Comparison of ENCODE assay signal across 9 cellular contexts in genomic region chr16:88773812-88774291, GRCh38. TPM values are rescaled to one million over a fixed set of nuclear protein-coding genes. Genes with fewer than 3 reads are reported as not detected.
DNase-seq lines count a peak whose midpoint lies in the region; ATAC-seq and TF ChIP-seq lines count a peak whose summit lies in the region.
"Had no signal": no experiment of that assay in that cellular context is flagged by ENCODE, and none has a peak within 500 bp of the region (broad histone marks: within the 10 kb centered on the region; RNA-seq: fewer than 3 reads in every experiment).

No MANE protein-coding gene starts in this region.

- H3K27me3 ChIP-seq in Panc1 (ENCODE audit: control insufficient read depth, insufficient read depth, low read length) (no peaks in the 10 kb centered on the region), esophagus muscularis mucosa (no peaks in the 10 kb centered on the region), neuronal stem cell (ENCODE audit: control insufficient read depth in 3 of 3, insufficient read depth in 3 of 3, low read depth in 1 of 3, low read length in 3 of 3) (peaks cover 0 to 16% (median 0%) of the 10 kb centered on the region in 3 experiments)
- H3K27me3 ChIP-seq: testis had no signal

- no peak overlapping the region for H4K8ac ChIP-seq in neuronal stem cell (ENCODE audit: low read depth, low read length)

- no peaks in the 10 kb centered on the region for H3K36me3 ChIP-seq in Panc1 (ENCODE audit: control insufficient read depth, insufficient read depth, low read length)
- H3K36me3 ChIP-seq in esophagus muscularis mucosa, result no peaks in the 10 kb centered on the region
- H3K36me3 ChIP-seq in neuronal stem cell (replicated peaks in 1 of 2; ENCODE audit: control insufficient read depth in 2 of 2, insufficient read depth in 2 of 2, low read length in 2 of 2), result no peaks in the 10 kb centered on the region

- H3K9me3 ChIP-seq in Panc1 (ENCODE audit: control insufficient read depth, insufficient read depth, low read depth, low read length) (no peaks in the 10 kb centered on the region), esophagus muscularis mucosa (no peaks in the 10 kb centered on the region), neuronal stem cell (replicated peaks in 1 of 2; ENCODE audit: control insufficient read depth in 2 of 2, insufficient read depth in 1 of 2, low read depth in 1 of 2, low read length in 2 of 2) (peaks cover 0 to 2% of the 10 kb centered on the region in 2 donors)
- H3K9me3 ChIP-seq: testis had no signal

- no TSS peak for BruUV-seq in Panc1 (replicated peaks; lab: Mats Ljungman, UMichigan)

- peaks cover 11% of the 10 kb centered on the region for H3K79me1 ChIP-seq in neuronal stem cell (ENCODE audit: low read depth, low read length)

- H3K27ac ChIP-seq in Panc1 (ENCODE audit: low read length) (peak overlapping the region; percentile 68; the same call in 1 of the 2 replicates), esophagus muscularis mucosa (replicated peaks in 1 of 4) (peak overlapping the region; percentile 88 to 92 (median 92)), neuronal stem cell (replicated peaks; ENCODE audit: low read length) (no peak overlapping the region)
- H3K27ac ChIP-seq: testis had no signal

- peak overlapping the region; percentile 75 for H2BK15ac ChIP-seq in neuronal stem cell (ENCODE audit: low read length)

- H3K23ac ChIP-seq in neuronal stem cell (ENCODE audit: low read depth, low read length, poor library complexity), result peak overlapping the region; percentile 91

- no peak overlapping the region for H3K4me2 ChIP-seq in neuronal stem cell (ENCODE audit: insufficient read depth, low read length, poor library complexity, severe bottlenecking)

- intact Hi-C loops in Panc1 (cut with micrococcal nuclease; ENCODE audit: unreplicated experiment) (no loop called here), esophagus muscularis mucosa (cut with DNase I) (no loop called here)

- H3K18ac ChIP-seq in neuronal stem cell (ENCODE audit: low read length), result peak overlapping the region; percentile 93

- peak overlapping the region; percentile 79 for H4K91ac ChIP-seq in neuronal stem cell (ENCODE audit: low read depth, low read length, poor library complexity)

- 35% methylated on average over 7 of the region's 12 CpGs for WGBS in esophagus muscularis mucosa
- WGBS in neuronal stem cell (ENCODE audit: extremely low coverage in 2 of 2, insufficient read length in 2 of 2, insufficient replicate concordance in 1 of 2), 2 donors, result no CpG with 5 or more reads among the region's 12 CpGs

- peak overlapping the region; percentile 44 for H3K9ac ChIP-seq in neuronal stem cell (ENCODE audit: low read depth, low read length, poor library complexity)

- no peak overlapping the region for H2BK120ac ChIP-seq in neuronal stem cell (ENCODE audit: low read depth, low read length)

- no peak overlapping the region for H3K4ac ChIP-seq in neuronal stem cell (ENCODE audit: low read length)

- peak overlapping the region; percentile 21 for H3K14ac ChIP-seq in neuronal stem cell (ENCODE audit: low read length)

- peak overlapping the region; percentile 52 for H2AK5ac ChIP-seq in neuronal stem cell (ENCODE audit: low read depth, low read length)

- CTCF ChIA-PET in Panc1 (lab: Charles Lee), result interaction anchor here (0.7 to 1.4 kb wide), 3 partner anchors 11 to 36 kb away, joined by 3 to 8 read pairs (median 4); no protein-coding TSS in a partner anchor

- H3K4me3 ChIP-seq in Panc1 (ENCODE audit: low read depth in 2 of 2, low read length in 2 of 2) (no peak overlapping the region; a peak in 1 of 4 replicates), esophagus muscularis mucosa (no peak overlapping the region), neuronal stem cell (ENCODE audit: low read length in 2 of 2) (no peak overlapping the region)
- H3K4me3 ChIP-seq: testis had no signal

- in situ Hi-C loops in Panc1 (cut with HindIII; ENCODE audit: low pct_unique_long_range_greater_than_20kb, low sequenced_read_pairs) (no loop called here), GM13977 (cut with MboI; ENCODE audit: low pct_unique_long_range_greater_than_20kb, low sequenced_read_pairs, unreplicated experiment) (no loop called here)

- POLR2A ChIA-PET in Panc1 (lab: Charles Lee), result no interaction called here

- no peak overlapping the region for H2AFZ ChIP-seq in neuronal stem cell (ENCODE audit: low read length)

- TF ChIP-seq EP300 in esophagus muscularis mucosa (IDR thresholded peaks at IDR 0.05), result no peak

- no peak overlapping the region for H2BK5ac ChIP-seq in neuronal stem cell (ENCODE audit: low read length)

- H2BK12ac ChIP-seq in neuronal stem cell (ENCODE audit: low read length), result no peak overlapping the region

- H3K4me1 ChIP-seq in Panc1 (ENCODE audit: control insufficient read depth, insufficient read depth, low read length) (peaks cover 70% of the 10 kb centered on the region), esophagus muscularis mucosa (peaks cover 75 to 100% (median 100%) of the 10 kb centered on the region in 4 donors), neuronal stem cell (ENCODE audit: control insufficient read depth in 2 of 2, insufficient read depth in 1 of 2, low read depth in 1 of 2, low read length in 2 of 2) (peaks cover 34 to 38% of the 10 kb centered on the region in 2 donors)

- ATAC-seq in Panc1, result peak; percentile 44

- DNase-seq in CMK (ENCODE audit: low read depth) (peak; percentile 99), Panc1 (ENCODE audit: low read depth, low spot score) (no peak), esophagus muscularis mucosa (ENCODE audit: extremely low spot score) (no peak), neuronal stem cell (ENCODE audit: low spot score) (no peak), midbrain (lab: John Stamatoyannopoulos, UW) (no peak), GM13977 (ENCODE audit: low spot score) (no peak), RPMI8226 (no peak)
- DNase-seq in central memory CD4-positive, alpha-beta T cell, result no peak
- DNase-seq: testis had no signal

- TF ChIP-seq CTCF in Panc1 (IDR thresholded peaks at IDR 0.05) (no peak), esophagus muscularis mucosa (IDR thresholded peaks at IDR 0.05) (no peak), GM13977 (IDR thresholded peaks at IDR 0.05; ENCODE audit: extremely low read depth, insufficient read depth, missing control alignments) (no peak)

- no peak for TF ChIP-seq POLR2A in esophagus muscularis mucosa (IDR thresholded peaks at IDR 0.05; ENCODE audit: low read depth)

RNA-seq across cellular contexts. Expression of gene PIEZO1, which starts 11.2 kb away (rescaled TPM):
- total RNA-seq in Panc1 (2021; ENCODE audit: unreplicated experiment) (175 TPM), esophagus muscularis mucosa (100 to 1,000 TPM; 140 to 298 (median 182) TPM)
- polyA plus RNA-seq in Panc1 (2012; ENCODE audit: insufficient read length), result 228 TPM
- 8.0 TPM for polyA plus RNA-seq in neuronal stem cell (2013, experiment 1 of 2)
- polyA plus RNA-seq in neuronal stem cell (2013, experiment 2 of 2), result 9.2 TPM

RNA-seq across cellular contexts. Expression of gene CDT1, which starts 29.7 kb away (rescaled TPM):
- total RNA-seq in Panc1 (2021; ENCODE audit: unreplicated experiment), result 39.9 TPM
- 25.1 TPM for polyA plus RNA-seq in Panc1 (2012; ENCODE audit: insufficient read length)
- 1 to 10 TPM in 1 of 4 donors, under 1 TPM in 2, not detected in 1; 0.17 to 1.4 (median 0.34) TPM for total RNA-seq in esophagus muscularis mucosa
- 40.6 TPM for polyA plus RNA-seq in neuronal stem cell (2013, experiment 1 of 2)
- polyA plus RNA-seq in neuronal stem cell (2013, experiment 2 of 2), result 40.0 TPM

RNA-seq across cellular contexts. Expression of gene APRT, which starts 37.9 kb away (rescaled TPM):
- 231 TPM for total RNA-seq in Panc1 (2021; ENCODE audit: unreplicated experiment)
- polyA plus RNA-seq in Panc1 (2012; ENCODE audit: insufficient read length), result 326 TPM
- total RNA-seq in esophagus muscularis mucosa, result 100 to 1,000 TPM in 2 of 4 donors, 10 to 100 TPM in 2; 60.6 to 141 (median 98.6) TPM
- 146 TPM for polyA plus RNA-seq in neuronal stem cell (2013, experiment 1 of 2)
- polyA plus RNA-seq in neuronal stem cell (2013, experiment 2 of 2), result 150 TPM

Comparison
In these comparisons a context has a peak if more than half of its experiments do, and no peak if none do; other contexts are left out.
1. RNA of gene CDT1, which starts 29.7 kb away (total RNA-seq): 39.9 TPM in Panc1 (single experiment); 0.17 to 1.4 TPM in esophagus muscularis mucosa; every median in the first group is over 10 times any median in the second.